Comparison of ENCODE assay signal across 31 cellular contexts in the genomic region with DNA sequence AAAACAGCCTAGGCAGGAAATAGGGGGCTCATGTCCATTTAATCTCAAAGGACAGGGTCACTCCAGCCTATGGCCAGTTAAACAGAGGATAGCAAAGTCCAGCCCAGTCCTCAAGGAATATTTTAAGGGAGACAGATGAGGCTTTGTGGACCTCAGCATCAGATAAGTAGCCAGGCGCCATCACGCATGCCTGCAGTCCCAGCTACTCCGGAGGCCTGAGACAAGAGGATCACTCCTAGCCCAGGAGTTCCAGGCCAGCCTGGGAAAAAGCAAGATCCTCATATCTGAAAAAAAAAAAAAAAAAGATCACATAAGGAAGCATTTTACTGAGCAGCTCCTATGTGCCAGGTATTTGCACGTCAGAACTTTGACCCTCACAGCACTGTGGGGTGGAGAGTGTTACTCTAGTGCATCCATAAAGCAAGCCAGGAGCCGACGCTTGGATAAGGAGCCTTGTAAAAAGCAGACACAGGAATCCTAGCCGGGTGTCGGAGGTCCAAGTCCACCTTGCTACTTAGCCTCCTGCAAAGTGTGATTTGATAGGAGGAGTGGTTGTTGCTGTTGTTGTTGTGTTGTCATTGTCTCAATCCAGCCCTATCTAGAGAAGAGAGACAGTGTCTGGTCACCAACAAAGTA.
"Had no signal": no experiment of that assay in that cellular context is flagged by ENCODE, and none has a peak within 500 bp of the region (broad histone marks: within the 10 kb centered on the region; RNA-seq: fewer than 3 reads in every experiment).

No MANE protein-coding gene starts in this region.

- H3K27ac Mint-ChIP-seq: activated naive CD4-positive, alpha-beta T cell treated with anti-CD3 and anti-CD28 coated beads for 36 hours; activated naive CD8-positive, alpha-beta T cell treated with anti-CD3 and anti-CD28 coated beads for 36 hours; activated T-helper 1 cell treated with anti-CD3 and anti-CD28 coated beads, Interleukin-12 subunit alpha, Interleukin-12 subunit beta, Interleukin-2, Interleukin-4 antibody, amounts not matched to agents 30 ng/mL and 10 ng/mL and 1 ng/mL, durations not matched to agents 14 hours and 24 hours and 36 hours; natural killer cell; progenitor cell of endocrine pancreas; T-helper 17 cell had no signal

- H3K4me1 ChIP-seq: ascending aorta, foreskin keratinocyte, heart right ventricle, right lobe of liver, testis, upper lobe of left lung had no signal

- DNase-seq: activated CD4-positive, alpha-beta T cell treated with anti-CD3 and anti-CD28 coated beads for 48 hours; activated CD4-positive, alpha-beta T cell treated with anti-CD3 and anti-CD28 coated beads, Interleukin-2, amount 50 U/mL, for 48 hours; activated CD8-positive, alpha-beta memory T cell treated with anti-CD3 and anti-CD28 coated beads for 24 hours; activated effector memory CD4-positive, alpha-beta T cell treated with anti-CD3 and anti-CD28 coated beads, Interleukin-2, amount 50 U/mL, for 16 hours; activated naive CD4-positive, alpha-beta T cell treated with anti-CD3 and anti-CD28 coated beads for 36 hours; activated naive CD8-positive, alpha-beta T cell treated with anti-CD3 and anti-CD28 coated beads for 36 hours; cortex of kidney; foreskin keratinocyte; heart right ventricle; left cardiac atrium; midbrain; natural killer cell; ovary; right lobe of liver; stimulated activated CD4-positive, alpha-beta T cell treated with anti-CD3 and anti-CD28 coated beads, Interleukin-12 subunit alpha, Interleukin-12 subunit beta, amount 100 ng/mL, for 4 hours; stimulated activated CD4-positive, alpha-beta T cell treated with anti-CD3 and anti-CD28 coated beads, Interleukin-4, amount 100 ng/mL, for 1 hour; stimulated activated naive CD8-positive, alpha-beta T cell treated with anti-CD3 and anti-CD28 coated beads, Interleukin-15, Interleukin-2, amounts not matched to agents 100 U/mL and 50 U/mL, for 24 hours; T-helper 17 cell; T1000; testis; upper lobe of left lung; WERI-Rb-1 had no signal

- H3K4me1 Mint-ChIP-seq: activated naive CD8-positive, alpha-beta T cell treated with anti-CD3 and anti-CD28 coated beads for 36 hours; natural killer cell; T-helper 17 cell had no signal

- H3K9me3 Mint-ChIP-seq: activated naive CD4-positive, alpha-beta T cell treated with anti-CD3 and anti-CD28 coated beads for 36 hours; activated naive CD8-positive, alpha-beta T cell treated with anti-CD3 and anti-CD28 coated beads for 36 hours; activated T-helper 1 cell treated with anti-CD3 and anti-CD28 coated beads, Interleukin-12 subunit alpha, Interleukin-12 subunit beta, Interleukin-2, Interleukin-4 antibody, amounts not matched to agents 30 ng/mL and 10 ng/mL and 1 ng/mL, durations not matched to agents 14 hours and 24 hours and 36 hours; natural killer cell had no signal

- ATAC-seq: activated CD4-positive, CD25-positive, alpha-beta regulatory T cell treated with anti-CD3 and anti-CD28 coated beads, Interleukin-2, amount 50 U/mL, for 24 hours; esophagus mucosa; heart right ventricle; left cardiac atrium; natural killer cell; right lobe of liver; stimulated activated naive CD8-positive, alpha-beta T cell treated with anti-CD3 and anti-CD28 coated beads, Interleukin-15, Interleukin-2, amounts not matched to agents 100 U/mL and 50 U/mL, for 24 hours; T-helper 17 cell had no signal

- H3K4me3 ChIP-seq: ascending aorta, cardiac muscle cell, heart right ventricle, ovary, right lobe of liver, testis, upper lobe of left lung, vagina had no signal

- H3K36me3 ChIP-seq: ascending aorta, cardiac muscle cell, heart right ventricle, neutrophil, ovary, right lobe of liver, upper lobe of left lung, vagina, WERI-Rb-1 had no signal

- H3K27me3 ChIP-seq: ascending aorta, cardiac muscle cell, neutrophil, ovary, right lobe of liver, testis, upper lobe of left lung, vagina had no signal

- H3K27ac ChIP-seq: ascending aorta, cardiac muscle cell, foreskin keratinocyte, heart right ventricle, neutrophil, ovary, right lobe of liver, testis, upper lobe of left lung, vagina, WERI-Rb-1 had no signal

- H3K27me3 Mint-ChIP-seq: activated naive CD8-positive, alpha-beta T cell treated with anti-CD3 and anti-CD28 coated beads for 36 hours; progenitor cell of endocrine pancreas had no signal

- H3K4me3 Mint-ChIP-seq: activated naive CD4-positive, alpha-beta T cell treated with anti-CD3 and anti-CD28 coated beads for 36 hours; activated naive CD8-positive, alpha-beta T cell treated with anti-CD3 and anti-CD28 coated beads for 36 hours; activated T-helper 1 cell treated with anti-CD3 and anti-CD28 coated beads, Interleukin-12 subunit alpha, Interleukin-12 subunit beta, Interleukin-2, Interleukin-4 antibody, amounts not matched to agents 30 ng/mL and 10 ng/mL and 1 ng/mL, durations not matched to agents 14 hours and 24 hours and 36 hours; brain; natural killer cell; T-helper 17 cell had no signal

- H3K36me3 Mint-ChIP-seq: activated naive CD8-positive, alpha-beta T cell treated with anti-CD3 and anti-CD28 coated beads for 36 hours; brain; natural killer cell had no signal

- H3K9me3 ChIP-seq: ascending aorta, heart right ventricle, neutrophil, ovary, right lobe of liver, testis, upper lobe of left lung, vagina had no signal
